11 cellular contexts compared by ENCODE assay signal in genomic region chr15:49901867-49902775, GRCh38.
DNase-seq lines count a peak whose midpoint lies in the region; ATAC-seq, FAIRE-seq and TF ChIP-seq lines count a peak whose summit lies in the region.
"Had no signal": no experiment of that assay in that cellular context is flagged by ENCODE, and none has a peak within 500 bp of the region (broad histone marks: within the 10 kb centered on the region; RNA-seq: fewer than 3 reads in every experiment).

No MANE protein-coding gene starts in this region.

- no peaks in the 10 kb centered on the region for H3K27me3 ChIP-seq in A673 (replicated peaks; ENCODE audit: insufficient read depth, low read depth, low read length, poor library complexity)
- no peaks in the 10 kb centered on the region for H3K27me3 ChIP-seq in MM.1S (replicated peaks; ENCODE audit: insufficient read depth, low read length)
- no peaks in the 10 kb centered on the region for H3K27me3 ChIP-seq in neutrophil

- no peak overlapping the region for H3K4me2 ChIP-seq in MM.1S (ENCODE audit: low read depth, low read length)

- H3K9me3 Mint-ChIP-seq in activated T-helper 1 cell treated with anti-CD3 and anti-CD28 coated beads, Interleukin-12 subunit alpha, Interleukin-12 subunit beta, Interleukin-2, Interleukin-4 antibody, amounts not matched to agents 30 ng/mL and 10 ng/mL and 1 ng/mL, durations not matched to agents 14 hours and 24 hours and 36 hours, result no peaks in the 10 kb centered on the region
- H3K9me3 Mint-ChIP-seq: CD8-positive, alpha-beta memory T cell had no signal

- TF ChIP-seq CTCF in A673 (conservative IDR thresholded peaks at IDR 0.05; ENCODE audit: low read depth, low read length) (0 out of 2 replicates have a peak, but pooled peaks have one; percentile 14), MM.1S (IDR thresholded peaks at IDR 0.05; ENCODE audit: low read length) (no peak; the same call in 1 of the 2 replicates), neutrophil (IDR thresholded peaks at IDR 0.05) (no peak)

- H3K27ac Mint-ChIP-seq in activated T-helper 1 cell treated with anti-CD3 and anti-CD28 coated beads, Interleukin-12 subunit alpha, Interleukin-12 subunit beta, Interleukin-2, Interleukin-4 antibody, amounts not matched to agents 30 ng/mL and 10 ng/mL and 1 ng/mL, durations not matched to agents 14 hours and 24 hours and 36 hours, result no peak overlapping the region

- no peaks in the 10 kb centered on the region for H3F3A ChIP-seq in MM.1S (ENCODE audit: insufficient read depth, low read length)

- H3K4me3 ChIP-seq in A673 (ENCODE audit: low read depth, low read length, poor library complexity, severe bottlenecking), result no peak overlapping the region
- no peak overlapping the region for H3K4me3 ChIP-seq in MM.1S (ENCODE audit: low read length)
- H3K4me3 ChIP-seq in neutrophil (ENCODE audit: low read depth in 1 of 2, low read length in 1 of 2), result no peak overlapping the region

- no peaks in the 10 kb centered on the region for H4K20me1 ChIP-seq in MM.1S (ENCODE audit: insufficient read depth, low read length)

- DNase-seq in A673 (ENCODE audit: low spot score), result no peak
- DNase-seq in MM.1S, result peak; percentile 11
- DNase-seq in activated T-helper 1 cell treated with anti-CD3 and anti-CD28 coated beads, Interleukin-12 subunit alpha, Interleukin-12 subunit beta, Interleukin-2, Interleukin-4 antibody, amounts not matched to agents 30 ng/mL and 10 ng/mL and 1 ng/mL, durations not matched to agents 14 hours and 24 hours and 36 hours (ENCODE audit: low spot score), result no peak
- no peak for DNase-seq in LoVo (ENCODE audit: low spot score)
- DNase-seq: CD8-positive, alpha-beta memory T cell; NCI-H1694 treated with DMSO at 0.1 percent for 48 hours had no signal

- FAIRE-seq in endometrium (lab: Jason Lieb, UNC), result peak; percentile 100

- no peak overlapping the region for H3K9ac ChIP-seq in MM.1S (ENCODE audit: low read length)

- POLR2A ChIA-PET in A673 (lab: Charles Lee; ENCODE audit: low non-redundant PET), result no interaction called here

- H3K27ac ChIP-seq in A673 (ENCODE audit: low read depth, low read length, poor library complexity, severe bottlenecking) (no peak overlapping the region), MM.1S (ENCODE audit: low read length) (no peak overlapping the region), neutrophil (peak overlapping the region; percentile 31)

- no peaks in the 10 kb centered on the region for H3K4me1 Mint-ChIP-seq in activated T-helper 1 cell treated with anti-CD3 and anti-CD28 coated beads, Interleukin-12 subunit alpha, Interleukin-12 subunit beta, Interleukin-2, Interleukin-4 antibody, amounts not matched to agents 30 ng/mL and 10 ng/mL and 1 ng/mL, durations not matched to agents 14 hours and 24 hours and 36 hours (ENCODE audit: low read depth)
- H3K4me1 Mint-ChIP-seq: CD8-positive, alpha-beta memory T cell had no signal

- no peaks in the 10 kb centered on the region for H3K79me2 ChIP-seq in MM.1S (ENCODE audit: low read length)

- ATAC-seq in HG02763 (IDR thresholded peaks at IDR 0.05; ENCODE audit: unreplicated experiment) (no peak), HG02610 (IDR thresholded peaks at IDR 0.05; ENCODE audit: unreplicated experiment) (no peak)

- peaks cover 38% of the 10 kb centered on the region for H3K36me3 Mint-ChIP-seq in activated T-helper 1 cell treated with anti-CD3 and anti-CD28 coated beads, Interleukin-12 subunit alpha, Interleukin-12 subunit beta, Interleukin-2, Interleukin-4 antibody, amounts not matched to agents 30 ng/mL and 10 ng/mL and 1 ng/mL, durations not matched to agents 14 hours and 24 hours and 36 hours (ENCODE audit: low read depth)
- H3K36me3 Mint-ChIP-seq: brain; CD8-positive, alpha-beta memory T cell had no signal

- H3K9me2 ChIP-seq in MM.1S (replicated peaks; ENCODE audit: insufficient read depth, low read length), result no peaks in the 10 kb centered on the region

- H3K9me3 ChIP-seq in A673 (ENCODE audit: low read depth, low read length, poor library complexity, severe bottlenecking) (no peaks in the 10 kb centered on the region), MM.1S (replicated peaks; ENCODE audit: insufficient read depth, low read length) (no peaks in the 10 kb centered on the region), neutrophil (no peaks in the 10 kb centered on the region)

- no peak overlapping the region for H2AFZ ChIP-seq in MM.1S (ENCODE audit: low read length)

- no peaks in the 10 kb centered on the region for H3K4me1 ChIP-seq in A673 (ENCODE audit: insufficient read depth, low read length, poor library complexity, severe bottlenecking)
- H3K4me1 ChIP-seq in MM.1S (ENCODE audit: low read length), result no peaks in the 10 kb centered on the region
- H3K4me1 ChIP-seq in neutrophil (ENCODE audit: control insufficient read depth in 1 of 2, insufficient read depth in 1 of 2, low read depth in 1 of 2, low read length in 1 of 2), result no peaks in the 10 kb centered on the region

- CTCF ChIA-PET in A673 (lab: Charles Lee), result no interaction called here

- intact Hi-C loops in A673 (cut with micrococcal nuclease; ENCODE audit: unreplicated experiment), result no loop called here
- intact Hi-C loops in activated T-helper 1 cell treated with anti-CD3 and anti-CD28 coated beads, Interleukin-12 subunit alpha, Interleukin-12 subunit beta, Interleukin-2, Interleukin-4 antibody, amounts not matched to agents 30 ng/mL and 10 ng/mL and 1 ng/mL, durations not matched to agents 14 hours and 24 hours and 36 hours (cut with micrococcal nuclease), result no loop called here

- no peak overlapping the region for H3K4me3 Mint-ChIP-seq in activated T-helper 1 cell treated with anti-CD3 and anti-CD28 coated beads, Interleukin-12 subunit alpha, Interleukin-12 subunit beta, Interleukin-2, Interleukin-4 antibody, amounts not matched to agents 30 ng/mL and 10 ng/mL and 1 ng/mL, durations not matched to agents 14 hours and 24 hours and 36 hours
- H3K4me3 Mint-ChIP-seq: CD8-positive, alpha-beta memory T cell had no signal

- H3K27me3 Mint-ChIP-seq in activated T-helper 1 cell treated with anti-CD3 and anti-CD28 coated beads, Interleukin-12 subunit alpha, Interleukin-12 subunit beta, Interleukin-2, Interleukin-4 antibody, amounts not matched to agents 30 ng/mL and 10 ng/mL and 1 ng/mL, durations not matched to agents 14 hours and 24 hours and 36 hours (ENCODE audit: insufficient read depth), result no peaks in the 10 kb centered on the region
- H3K27me3 Mint-ChIP-seq: brain had no signal

- BruUV-seq in A673 (replicated peaks; lab: Mats Ljungman, UMichigan), result no TSS peak

- H3K36me3 ChIP-seq in A673 (ENCODE audit: insufficient read depth, low read length, poor library complexity, severe bottlenecking) (no peaks in the 10 kb centered on the region), MM.1S (replicated peaks; ENCODE audit: insufficient read depth, low read length) (no peaks in the 10 kb centered on the region), neutrophil (peaks cover 36% of the 10 kb centered on the region)
